In the genomic region with DNA sequence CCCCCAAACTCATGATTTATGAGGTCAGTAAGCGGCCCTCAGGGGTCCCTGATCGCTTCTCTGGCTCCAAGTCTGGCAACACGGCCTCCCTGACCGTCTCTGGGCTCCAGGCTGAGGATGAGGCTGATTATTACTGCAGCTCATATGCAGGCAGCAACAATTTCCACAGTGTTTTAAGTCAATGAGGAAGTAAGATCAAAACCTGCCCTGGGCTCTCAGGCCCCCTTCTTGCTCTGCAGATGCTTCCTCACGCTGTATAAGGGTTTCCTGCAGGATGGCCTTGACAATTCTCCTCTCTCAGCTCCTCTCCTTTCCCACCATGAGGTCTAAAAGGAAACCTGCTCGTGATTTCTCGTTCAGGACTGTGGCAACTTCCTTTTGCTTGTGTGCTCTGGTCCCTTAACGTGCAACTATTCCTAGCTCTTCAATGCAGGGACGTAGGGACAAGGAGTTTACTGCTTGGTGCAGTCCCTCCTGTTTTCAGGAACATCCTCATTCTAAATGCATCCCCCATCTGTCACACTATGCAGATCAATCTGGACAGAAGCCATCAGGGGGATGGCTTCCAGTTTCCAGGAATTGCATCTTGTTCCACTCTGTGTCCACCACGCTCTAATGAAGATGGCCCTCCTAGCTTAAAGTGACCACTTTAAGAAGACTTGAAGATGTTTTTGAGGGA, we compare ENCODE assay signal across 11 cellular contexts.
A peak's percentile ranks its signal among the peaks of the same experiment; 100 is the strongest.
DNase-seq lines count a peak whose midpoint lies in the region; ATAC-seq and TF ChIP-seq lines count a peak whose summit lies in the region.
"Had no signal": no experiment of that assay in that cellular context is flagged by ENCODE, and none has a peak within 500 bp of the region (broad histone marks: within the 10 kb centered on the region; RNA-seq: fewer than 3 reads in every experiment).

No MANE protein-coding gene starts in this region.

- H3K9ac ChIP-seq in MM.1S (ENCODE audit: low read length) (no peak overlapping the region), neural progenitor cell (no peak overlapping the region)
- H3K9ac ChIP-seq: SK-N-SH had no signal

- peaks cover 29% of the 10 kb centered on the region for H3F3A ChIP-seq in MM.1S (ENCODE audit: insufficient read depth, low read length)
- no peaks in the 10 kb centered on the region for H3F3A ChIP-seq in neural progenitor cell (ENCODE audit: low read depth)

- H4K20me1 ChIP-seq in MM.1S (ENCODE audit: insufficient read depth, low read length) (no peaks in the 10 kb centered on the region), neural progenitor cell (ENCODE audit: low read depth) (no peaks in the 10 kb centered on the region)

- H3K9me3 ChIP-seq in MM.1S (replicated peaks; ENCODE audit: insufficient read depth, low read length) = no peaks in the 10 kb centered on the region
- no peaks in the 10 kb centered on the region for H3K9me3 ChIP-seq in neural progenitor cell (ENCODE audit: low read depth)
- H3K9me3 ChIP-seq: SK-N-SH had no signal

- H3K79me2 ChIP-seq in MM.1S (ENCODE audit: low read length) (peaks cover 62% of the 10 kb centered on the region), neural progenitor cell (ENCODE audit: low read depth) (no peaks in the 10 kb centered on the region)

- H3K27ac ChIP-seq in MM.1S (ENCODE audit: low read length) (peak overlapping the region; percentile 26; the same call in 1 of the 2 replicates), neural progenitor cell (no peak overlapping the region)

- H3K27me3 ChIP-seq in MM.1S (replicated peaks; ENCODE audit: insufficient read depth, low read length) = no peaks in the 10 kb centered on the region
- H3K27me3 ChIP-seq in neural progenitor cell = peaks cover 99% of the 10 kb centered on the region

- no peaks in the 10 kb centered on the region for H3K27me3 Mint-ChIP-seq in activated CD8-positive, alpha-beta memory T cell treated with anti-CD3 and anti-CD28 coated beads, Interleukin-2, amount 10 ng/mL, durations not matched to agents 7 days and 5 days
- no peaks in the 10 kb centered on the region for H3K27me3 Mint-ChIP-seq in activated T-helper 17 cell treated with anti-CD3 and anti-CD28 coated beads, Interleukin-2, amount 50 U/mL, for 72 hours
- H3K27me3 Mint-ChIP-seq in neural progenitor cell (ENCODE audit: insufficient read depth, low read depth) = peaks cover 5% of the 10 kb centered on the region

- H3K27ac Mint-ChIP-seq in activated CD8-positive, alpha-beta memory T cell treated with anti-CD3 and anti-CD28 coated beads, Interleukin-2, amount 10 ng/mL, durations not matched to agents 7 days and 5 days = no peak overlapping the region
- H3K27ac Mint-ChIP-seq in activated T-helper 17 cell treated with anti-CD3 and anti-CD28 coated beads, Interleukin-2, amount 50 U/mL, for 72 hours = peak overlapping the region; percentile 62
- peak overlapping the region; percentile 92 for H3K27ac Mint-ChIP-seq in neural progenitor cell

- TF ChIP-seq CTCF in MM.1S (IDR thresholded peaks at IDR 0.05; ENCODE audit: low read length) (no peak), neural progenitor cell (IDR thresholded peaks at IDR 0.05) (no peak), GM20000 (IDR thresholded peaks at IDR 0.05; ENCODE audit: extremely low read depth, missing control alignments) (no peak)

- H3K4me1 Mint-ChIP-seq in activated CD8-positive, alpha-beta memory T cell treated with anti-CD3 and anti-CD28 coated beads, Interleukin-2, amount 10 ng/mL, durations not matched to agents 7 days and 5 days = peaks cover 58% of the 10 kb centered on the region
- H3K4me1 Mint-ChIP-seq in activated T-helper 17 cell treated with anti-CD3 and anti-CD28 coated beads, Interleukin-2, amount 50 U/mL, for 72 hours = peaks cover 50% of the 10 kb centered on the region
- peaks cover 7% of the 10 kb centered on the region for H3K4me1 Mint-ChIP-seq in neural progenitor cell

- CTCF ChIA-PET in activated CD8-positive, alpha-beta memory T cell treated with anti-CD3 and anti-CD28 coated beads, Interleukin-2, amount 10 ng/mL, durations not matched to agents 7 days and 5 days (lab: Charles Lee) = interaction anchor here (0.9 to 20.9 kb wide), 5 partner anchors 13 to 136 kb away, joined by 3 to 392 read pairs (median 5); no protein-coding TSS in a partner anchor

- H3K9me3 Mint-ChIP-seq in activated CD8-positive, alpha-beta memory T cell treated with anti-CD3 and anti-CD28 coated beads, Interleukin-2, amount 10 ng/mL, durations not matched to agents 7 days and 5 days (ENCODE audit: low read depth) = no peaks in the 10 kb centered on the region
- H3K9me3 Mint-ChIP-seq in activated T-helper 17 cell treated with anti-CD3 and anti-CD28 coated beads, Interleukin-2, amount 50 U/mL, for 72 hours = no peaks in the 10 kb centered on the region
- no peaks in the 10 kb centered on the region for H3K9me3 Mint-ChIP-seq in neural progenitor cell

- H3K4me2 ChIP-seq in MM.1S (ENCODE audit: low read depth, low read length) = no peak overlapping the region
- H3K4me2 ChIP-seq in neural progenitor cell = no peak overlapping the region
- H3K4me2 ChIP-seq: SK-N-SH had no signal

- H3K4me3 Mint-ChIP-seq in activated CD8-positive, alpha-beta memory T cell treated with anti-CD3 and anti-CD28 coated beads, Interleukin-2, amount 10 ng/mL, durations not matched to agents 7 days and 5 days = no peak overlapping the region
- peak overlapping the region; percentile 46 for H3K4me3 Mint-ChIP-seq in activated T-helper 17 cell treated with anti-CD3 and anti-CD28 coated beads, Interleukin-2, amount 50 U/mL, for 72 hours
- no peak overlapping the region for H3K4me3 Mint-ChIP-seq in neural progenitor cell

- no peak overlapping the region for H2AFZ ChIP-seq in MM.1S (ENCODE audit: low read length)
- no peak overlapping the region for H2AFZ ChIP-seq in neural progenitor cell (replicated peaks)

- H3K9me2 ChIP-seq in MM.1S (replicated peaks; ENCODE audit: insufficient read depth, low read length) = no peaks in the 10 kb centered on the region
- H3K9me2 ChIP-seq: SK-N-SH had no signal

- H3K36me3 ChIP-seq in MM.1S (replicated peaks; ENCODE audit: insufficient read depth, low read length) (no peaks in the 10 kb centered on the region), neural progenitor cell (no peaks in the 10 kb centered on the region)

- no peaks in the 10 kb centered on the region for H3K36me3 Mint-ChIP-seq in activated CD8-positive, alpha-beta memory T cell treated with anti-CD3 and anti-CD28 coated beads, Interleukin-2, amount 10 ng/mL, durations not matched to agents 7 days and 5 days
- no peaks in the 10 kb centered on the region for H3K36me3 Mint-ChIP-seq in activated T-helper 17 cell treated with anti-CD3 and anti-CD28 coated beads, Interleukin-2, amount 50 U/mL, for 72 hours (ENCODE audit: low read depth)
- no peaks in the 10 kb centered on the region for H3K36me3 Mint-ChIP-seq in neural progenitor cell

- no peak for ATAC-seq in activated CD8-positive, alpha-beta memory T cell treated with anti-CD3 and anti-CD28 coated beads, Interleukin-2, amount 10 ng/mL, durations not matched to agents 7 days and 5 days
- ATAC-seq in activated T-helper 17 cell treated with anti-CD3 and anti-CD28 coated beads, Interleukin-2, amount 50 U/mL, for 72 hours (replicated peaks) = no peak
- ATAC-seq in HG03139 (IDR thresholded peaks at IDR 0.05; ENCODE audit: unreplicated experiment) = no peak

- H3K4me1 ChIP-seq in MM.1S (ENCODE audit: low read length) (peaks cover 84% of the 10 kb centered on the region), neural progenitor cell (no peaks in the 10 kb centered on the region)

- H3K4me3 ChIP-seq in MM.1S (ENCODE audit: low read length) (no peak overlapping the region), neural progenitor cell (no peak overlapping the region)

- DNase-seq in activated CD8-positive, alpha-beta memory T cell treated with anti-CD3 and anti-CD28 coated beads, Interleukin-2, amount 10 ng/mL, durations not matched to agents 7 days and 5 days = peak; percentile 33
- DNase-seq in activated CD8-positive, alpha-beta memory T cell treated with anti-CD3 and anti-CD28 coated beads for 24 hours = no peak
- DNase-seq in MM.1S (no peak), neural progenitor cell (ENCODE audit: low spot score) (no peak), GM20000 (ENCODE audit: low spot score) (no peak), GM19240 (ENCODE audit: insufficient read length, low spot score) (no peak)
- DNase-seq: EL, NCI-H774, SK-N-SH had no signal
